Comparison of ENCODE assay signal across 1 cellular context in the genomic region with DNA sequence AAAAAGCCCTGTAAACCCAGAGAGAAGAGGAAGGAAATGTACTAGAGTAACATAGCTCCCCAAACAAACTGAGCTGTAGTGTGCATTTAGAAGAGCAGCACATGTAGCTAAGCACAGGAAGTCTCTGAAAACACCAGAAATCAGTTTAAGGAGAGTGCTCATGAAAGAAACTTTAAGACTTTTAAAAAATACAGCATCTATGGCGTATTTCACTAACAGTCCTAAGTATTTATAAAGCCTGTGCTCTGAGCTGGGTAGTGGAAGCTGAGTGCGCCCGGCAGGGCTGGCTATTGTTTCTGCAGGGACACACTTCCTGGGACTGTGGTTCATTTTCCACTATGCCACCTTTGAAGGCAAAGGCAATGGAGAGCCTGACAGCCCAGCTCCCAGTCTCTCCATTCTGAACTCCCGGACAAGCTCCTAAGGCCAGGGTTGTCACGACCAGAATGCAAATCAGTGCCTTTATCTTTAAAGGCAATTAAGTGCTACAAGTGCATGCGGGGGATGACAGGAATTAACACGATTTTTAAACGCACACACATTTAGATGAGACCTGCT.
TF ChIP-seq lines count a peak whose summit lies in the region.

No MANE protein-coding gene starts in this region.

TF ChIP-seq in HepG2, 621 proteins besides CTCF, POLR2A, EP300 and RAD21:
- TF ChIP-seq ZNF749 (CRISPR knock-in tag; IDR thresholded peaks at IDR 0.05; ENCODE audit: borderline replicate concordance) (no peak), HNF4G (IDR thresholded peaks at IDR 0.05; ENCODE audit: borderline replicate concordance, low read depth, low read length) (no peak), HNF4G (CRISPR knock-in tag; IDR thresholded peaks at IDR 0.05; ENCODE audit: borderline replicate concordance, low read depth) (no peak), ZNF530 (CRISPR knock-in tag; IDR thresholded peaks at IDR 0.05; ENCODE audit: low read depth) (no peak), LCORL (IDR thresholded peaks at IDR 0.05) (no peak), LCORL (CRISPR knock-in tag; IDR thresholded peaks at IDR 0.05) (no peak), PPARG (CRISPR knock-in tag; conservative IDR thresholded peaks at IDR 0.05) (no peak)
- TF ChIP-seq, protein P1, sequence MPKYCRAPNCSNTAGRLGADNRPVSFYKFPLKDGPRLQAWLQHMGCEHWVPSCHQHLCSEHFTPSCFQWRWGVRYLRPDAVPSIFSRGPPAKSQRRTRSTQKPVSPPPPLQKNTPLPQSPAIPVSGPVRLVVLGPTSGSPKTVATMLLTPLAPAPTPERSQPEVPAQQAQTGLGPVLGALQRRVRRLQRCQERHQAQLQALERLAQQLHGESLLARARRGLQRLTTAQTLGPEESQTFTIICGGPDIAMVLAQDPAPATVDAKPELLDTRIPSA (CRISPR knock-in tag; IDR thresholded peaks at IDR 0.05; ENCODE audit: borderline replicate concordance): no peak
TF ChIP-seq in HepG2: peak in this region for 0.
